In genomic region chr14:21034707-21035106, GRCh38 we compare ENCODE assay signal across 34 cellular contexts. TPM values are rescaled to one million over a fixed set of nuclear protein-coding genes. Genes with fewer than 3 reads are reported as not detected.
"Had no signal": no experiment of that assay in that cellular context is flagged by ENCODE, and none has a peak within 500 bp of the region (broad histone marks: within the 10 kb centered on the region; RNA-seq: fewer than 3 reads in every experiment).

Gene RNASE13, minus strand, starts transcription at chr14:21034807. Its CDS starts 519 bp downstream, at chr14:21034288.

- H3K27me3 Mint-ChIP-seq: activated CD8-positive, alpha-beta T cell treated with anti-CD3 and anti-CD28 coated beads for 36 hours; activated naive CD4-positive, alpha-beta T cell treated with anti-CD3 and anti-CD28 coated beads, Interleukin-2, amount 50 U/mL, for 24 hours had no signal

- DNase-seq: activated CD4-positive, alpha-beta T cell treated with anti-CD3 and anti-CD28 coated beads, Interleukin-2, amount 10 ng/mL, durations not matched to agents 24 days and 14 days; activated CD4-positive, alpha-beta T cell treated with anti-CD3 and anti-CD28 coated beads, Interleukin-2, amount 50 U/mL, for 4 hours; activated CD8-positive, alpha-beta T cell treated with anti-CD3 and anti-CD28 coated beads for 36 hours; activated effector memory CD4-positive, alpha-beta T cell treated with anti-CD3 and anti-CD28 coated beads, Interleukin-2, amount 50 U/mL, for 16 hours; activated naive CD4-positive, alpha-beta T cell treated with Interleukin-2 at 50 U/mL for 16 hours; activated naive CD8-positive, alpha-beta T cell treated with anti-CD3 and anti-CD28 coated beads, Interleukin-2, amount 10 ng/mL, durations not matched to agents 7 days and 5 days; activated T-cell treated with anti-CD3 and anti-CD28 coated beads, Interleukin-2, amount 50 U/mL, for 1 hour; activated T-cell treated with anti-CD3 and anti-CD28 coated beads, Interleukin-2, amount 50 U/mL, for 72 hours; amygdala; Karpas-422; NCI-H1048; NCI-H1105 treated with DMSO at 0.1 percent for 48 hours; NCI-H1436; NCI-H1694; NCI-H1930; NCI-H2081 treated with DMSO at 0.1 percent for 48 hours; NCI-H226; NCI-H446 treated with DMSO at 0.1 percent for 48 hours; NCI-H524; NCI-H69; NCI-H82; SHP77; SJCRH30 had no signal

- H3K4me3 ChIP-seq: ascending aorta, SJCRH30, SK-N-MC had no signal

- H3K4me1 Mint-ChIP-seq: activated CD4-positive, alpha-beta T cell treated with anti-CD3 and anti-CD28 coated beads, Interleukin-2, amount 10 ng/mL, durations not matched to agents 24 days and 14 days; activated naive CD4-positive, alpha-beta T cell treated with anti-CD3 and anti-CD28 coated beads, Interleukin-2, amount 50 U/mL, for 24 hours; activated naive CD8-positive, alpha-beta T cell treated with anti-CD3 and anti-CD28 coated beads, Interleukin-2, amount 10 ng/mL, durations not matched to agents 7 days and 5 days; activated T-helper 17 cell treated with anti-CD3 and anti-CD28 coated beads, Interleukin-2, amount 50 U/mL, for 72 hours had no signal

- H3K27ac ChIP-seq: ascending aorta, SJCRH30, SK-N-MC had no signal

- H3K9me3 Mint-ChIP-seq: activated CD4-positive, alpha-beta T cell treated with anti-CD3 and anti-CD28 coated beads, Interleukin-2, amount 10 ng/mL, durations not matched to agents 24 days and 14 days; activated CD8-positive, alpha-beta T cell treated with anti-CD3 and anti-CD28 coated beads for 36 hours; activated naive CD4-positive, alpha-beta T cell treated with anti-CD3 and anti-CD28 coated beads, Interleukin-2, amount 50 U/mL, for 24 hours; activated naive CD8-positive, alpha-beta T cell treated with anti-CD3 and anti-CD28 coated beads, Interleukin-2, amount 10 ng/mL, durations not matched to agents 7 days and 5 days; activated T-cell treated with anti-CD3 and anti-CD28 coated beads, Interleukin-2, amount 50 U/mL, for 72 hours; activated T-helper 17 cell treated with anti-CD3 and anti-CD28 coated beads, Interleukin-2, amount 50 U/mL, for 72 hours; T-helper 1 cell treated with Interleukin-12 subunit alpha and Interleukin-12 subunit beta and Interleukin-4 antibody, amounts not matched to agents 30 μg/mL and 1 μg/mL, for 36 hours; T-helper 2 cell treated with Interferon-gamma antibody and Interleukin-4, amounts not matched to agents 5 μg/mL and 100 μg/mL, for 36 hours had no signal

- H3K27me3 ChIP-seq: ascending aorta had no signal

- H3K36me3 Mint-ChIP-seq: activated naive CD4-positive, alpha-beta T cell treated with anti-CD3 and anti-CD28 coated beads, Interleukin-2, amount 50 U/mL, for 24 hours; activated naive CD8-positive, alpha-beta T cell treated with anti-CD3 and anti-CD28 coated beads, Interleukin-2, amount 10 ng/mL, durations not matched to agents 7 days and 5 days had no signal

- H3K27ac Mint-ChIP-seq: activated CD4-positive, alpha-beta T cell treated with anti-CD3 and anti-CD28 coated beads, Interleukin-2, amount 10 ng/mL, durations not matched to agents 24 days and 14 days; activated CD8-positive, alpha-beta T cell treated with anti-CD3 and anti-CD28 coated beads for 36 hours; activated naive CD4-positive, alpha-beta T cell treated with anti-CD3 and anti-CD28 coated beads, Interleukin-2, amount 50 U/mL, for 24 hours; activated naive CD8-positive, alpha-beta T cell treated with anti-CD3 and anti-CD28 coated beads, Interleukin-2, amount 10 ng/mL, durations not matched to agents 7 days and 5 days; activated T-cell treated with anti-CD3 and anti-CD28 coated beads, Interleukin-2, amount 50 U/mL, for 72 hours; T-helper 1 cell treated with Interleukin-12 subunit alpha and Interleukin-12 subunit beta and Interleukin-4 antibody, amounts not matched to agents 30 μg/mL and 1 μg/mL, for 36 hours; T-helper 2 cell treated with Interferon-gamma antibody and Interleukin-4, amounts not matched to agents 5 μg/mL and 100 μg/mL, for 36 hours had no signal

- H3K9me3 ChIP-seq: ascending aorta, SJCRH30 had no signal

- H3K4me3 Mint-ChIP-seq: activated CD4-positive, alpha-beta T cell treated with anti-CD3 and anti-CD28 coated beads, Interleukin-2, amount 10 ng/mL, durations not matched to agents 24 days and 14 days; activated CD8-positive, alpha-beta T cell treated with anti-CD3 and anti-CD28 coated beads for 36 hours; activated naive CD4-positive, alpha-beta T cell treated with anti-CD3 and anti-CD28 coated beads, Interleukin-2, amount 50 U/mL, for 24 hours; activated naive CD8-positive, alpha-beta T cell treated with anti-CD3 and anti-CD28 coated beads, Interleukin-2, amount 10 ng/mL, durations not matched to agents 7 days and 5 days; activated T-cell treated with anti-CD3 and anti-CD28 coated beads, Interleukin-2, amount 50 U/mL, for 72 hours; activated T-helper 17 cell treated with anti-CD3 and anti-CD28 coated beads, Interleukin-2, amount 50 U/mL, for 72 hours; T-helper 1 cell treated with Interleukin-12 subunit alpha and Interleukin-12 subunit beta and Interleukin-4 antibody, amounts not matched to agents 30 μg/mL and 1 μg/mL, for 36 hours; T-helper 2 cell treated with Interferon-gamma antibody and Interleukin-4, amounts not matched to agents 5 μg/mL and 100 μg/mL, for 36 hours had no signal

- ATAC-seq: activated CD8-positive, alpha-beta T cell treated with anti-CD3 and anti-CD28 coated beads for 36 hours; activated T-cell treated with anti-CD3 and anti-CD28 coated beads, Interleukin-2, amount 50 U/mL, for 72 hours; activated T-helper 17 cell treated with anti-CD3 and anti-CD28 coated beads, Interleukin-2, amount 50 U/mL, for 72 hours; Panc1 had no signal

- H3K36me3 ChIP-seq: ascending aorta, SJCRH30 had no signal

RNA-seq across cellular contexts. Expression of gene RNASE13, which starts in this region (rescaled TPM):
- total RNA-seq: activated CD4-positive, alpha-beta T cell treated with anti-CD3 and anti-CD28 coated beads, Interleukin-2, amount 10 ng/mL, durations not matched to agents 24 days and 14 days; activated CD8-positive, alpha-beta memory T cell treated with anti-CD3 and anti-CD28 coated beads for 36 hours; activated CD8-positive, alpha-beta T cell treated with anti-CD3 and anti-CD28 coated beads for 36 hours; activated naive CD8-positive, alpha-beta T cell treated with anti-CD3 and anti-CD28 coated beads, Interleukin-2, amount 10 ng/mL, durations not matched to agents 7 days and 5 days; activated T-cell treated with anti-CD3 and anti-CD28 coated beads, Interleukin-2, amount 50 U/mL, for 72 hours; activated T-helper 17 cell treated with anti-CD3 and anti-CD28 coated beads, Interleukin-2, amount 50 U/mL, for 72 hours; ascending aorta; cardiac septum; MCF 10A; RPMI7951; SJCRH30 had no signal
